Comparison of ENCODE assay signal across 15 cellular contexts in genomic region chr5:71974165-71974564, GRCh38.
DNase-seq lines count a peak whose midpoint lies in the region; ATAC-seq and TF ChIP-seq lines count a peak whose summit lies in the region.
"Had no signal": no experiment of that assay in that cellular context is flagged by ENCODE, and none has a peak within 500 bp of the region (broad histone marks: within the 10 kb centered on the region; RNA-seq: fewer than 3 reads in every experiment).

No MANE protein-coding gene starts in this region.

- no peaks in the 10 kb centered on the region for H3K9me3 ChIP-seq in adrenal gland (replicated peaks in 1 of 3)
- no peaks in the 10 kb centered on the region for H3K9me3 ChIP-seq in tibial nerve

- peak in 6 of 7 donors; percentile 37 to 77 (median 50) for DNase-seq in adrenal gland
- peak; percentile 77 for DNase-seq in fibroblast of mammary gland (ENCODE audit: low read depth)
- peak; percentile 5 for DNase-seq in non-pigmented ciliary epithelial cell (ENCODE audit: low read depth)
- DNase-seq in tibial nerve (ENCODE audit: low spot score in 2 of 2): peak in 1 of 2 donors; percentile 40
- DNase-seq in EL: no peak
- no peak for DNase-seq in D341Med (ENCODE audit: low spot score)
- DNase-seq: activated CD4-positive, alpha-beta T cell treated with anti-CD3 and anti-CD28 coated beads, Interleukin-2, amount 50 U/mL, for 4 hours; left colon; NCI-H2107; NCI-H82; SHP77 treated with DMSO at 0.1 percent for 48 hours had no signal

- TF ChIP-seq CTCF in adrenal gland (IDR thresholded peaks at IDR 0.05) (no peak), fibroblast of mammary gland (conservative IDR thresholded peaks at IDR 0.05; ENCODE audit: control insufficient read depth, insufficient read depth, low read depth, low read length) (no peak), tibial nerve (IDR thresholded peaks at IDR 0.05) (no peak)

- peaks cover 17 to 18% of the 10 kb centered on the region in 2 donors for H3K4me1 ChIP-seq in adrenal gland (replicated peaks in 1 of 2)
- peaks cover 0 to 18% (median 5%) of the 10 kb centered on the region in 4 donors for H3K4me1 ChIP-seq in tibial nerve

- peak; percentile 26 to 81 for TF ChIP-seq EP300 in tibial nerve (IDR thresholded peaks at IDR 0.05)

- no peak for ATAC-seq in HG03469 (IDR thresholded peaks at IDR 0.05; ENCODE audit: unreplicated experiment)
- ATAC-seq in GM21360 (IDR thresholded peaks at IDR 0.05; ENCODE audit: unreplicated experiment): no peak
- ATAC-seq: left colon; natural killer cell treated with Interleukin-12 subunit alpha and Interleukin-12 subunit beta and Interleukin-15 and Interleukin-18, amount 100 ng/mL, for 72 hours had no signal

- no peak for TF ChIP-seq POLR2A in adrenal gland (IDR thresholded peaks at IDR 0.05)
- no peak for TF ChIP-seq POLR2A in tibial nerve (IDR thresholded peaks at IDR 0.05)

- H3K4me3 ChIP-seq in adrenal gland (no peak overlapping the region), fibroblast of mammary gland (ENCODE audit: control insufficient read depth, low read depth, low read length) (no peak overlapping the region), tibial nerve (no peak overlapping the region)

- H3K36me3 ChIP-seq in adrenal gland (replicated peaks in 1 of 2) (no peaks in the 10 kb centered on the region), tibial nerve (no peaks in the 10 kb centered on the region)

- 22 to 41% (median 30%) methylated on average over 1 of the region's 1 CpG for WGBS in adrenal gland, 4 donors
- 30 to 47% methylated on average over 1 of the region's 1 CpG for WGBS in tibial nerve, 2 donors

- intact Hi-C loops in adrenal gland (cut with DNase I): no loop called here

- H3K27me3 ChIP-seq in adrenal gland: no peaks in the 10 kb centered on the region
- no peaks in the 10 kb centered on the region for H3K27me3 ChIP-seq in tibial nerve

- H3K27ac ChIP-seq in adrenal gland (peak overlapping the region; percentile 10 to 86 (median 46)), tibial nerve (peak overlapping the region; percentile 4 to 84 (median 42))
- H3K27ac ChIP-seq: C4-2B had no signal

Comparison
In these comparisons a context has a peak if more than half of its experiments do, and no peak if none do; other contexts are left out.
1. DNase-seq: peak in adrenal gland (6 of 7), fibroblast of mammary gland (single experiment) and non-pigmented ciliary epithelial cell (single experiment); none in EL (single experiment) and D341Med (single experiment).